ENCODE assay signal across 23 cellular contexts in genomic region chr5:177307544-177308363, GRCh38. TPM values are rescaled to one million over a fixed set of nuclear protein-coding genes. Genes with fewer than 3 reads are reported as not detected.
DNase-seq lines count a peak whose midpoint lies in the region; ATAC-seq, FAIRE-seq and TF ChIP-seq lines count a peak whose summit lies in the region.
"Had no signal": no experiment of that assay in that cellular context is flagged by ENCODE, and none has a peak within 500 bp of the region (broad histone marks: within the 10 kb centered on the region; RNA-seq: fewer than 3 reads in every experiment).

No MANE protein-coding gene starts in this region.

- H3K36me3 Mint-ChIP-seq in stimulated activated memory B cell treated with anti-CD40 and anti-IgM and Interleukin-4, amounts not matched to agents 10 μg/mL and 1 μg/mL and 100 μg/mL, for 72 hours: peaks cover 24% of the 10 kb centered on the region
- H3K36me3 Mint-ChIP-seq in activated T-helper 2 cell treated with anti-CD3 and anti-CD28 coated beads, Interferon-gamma antibody, Interleukin-2, Interleukin-4, amounts not matched to agents 10 μg/mL and 5 μg/mL and 100 μg/mL, durations not matched to agents 14 hours and 24 hours and 36 hours (ENCODE audit: low read depth): peaks cover 48% of the 10 kb centered on the region

- no peaks in the 10 kb centered on the region for H3K9me3 Mint-ChIP-seq in stimulated activated memory B cell treated with anti-CD40 and anti-IgM and Interleukin-4, amounts not matched to agents 10 μg/mL and 1 μg/mL and 100 μg/mL, for 72 hours
- H3K9me3 Mint-ChIP-seq in activated T-helper 2 cell treated with anti-CD3 and anti-CD28 coated beads, Interferon-gamma antibody, Interleukin-2, Interleukin-4, amounts not matched to agents 10 μg/mL and 5 μg/mL and 100 μg/mL, durations not matched to agents 14 hours and 24 hours and 36 hours: no peaks in the 10 kb centered on the region
- H3K9me3 Mint-ChIP-seq: activated naive CD4-positive, alpha-beta T cell treated with anti-CD3 and anti-CD28 coated beads, Interleukin-2, amount 50 U/mL, for 24 hours; mesothelial cell of epicardium had no signal

- no peaks in the 10 kb centered on the region for H3K27me3 Mint-ChIP-seq in stimulated activated memory B cell treated with anti-CD40 and anti-IgM and Interleukin-4, amounts not matched to agents 10 μg/mL and 1 μg/mL and 100 μg/mL, for 72 hours
- no peaks in the 10 kb centered on the region for H3K27me3 Mint-ChIP-seq in activated T-helper 2 cell treated with anti-CD3 and anti-CD28 coated beads, Interferon-gamma antibody, Interleukin-2, Interleukin-4, amounts not matched to agents 10 μg/mL and 5 μg/mL and 100 μg/mL, durations not matched to agents 14 hours and 24 hours and 36 hours (ENCODE audit: low read depth)
- H3K27me3 Mint-ChIP-seq: activated naive CD4-positive, alpha-beta T cell treated with anti-CD3 and anti-CD28 coated beads, Interleukin-2, amount 50 U/mL, for 24 hours had no signal

- no peak for ATAC-seq in stimulated activated memory B cell treated with anti-CD40 and anti-IgM and Interleukin-4, amounts not matched to agents 10 μg/mL and 1 μg/mL and 100 μg/mL, for 72 hours
- no peak for ATAC-seq in HG03135 (IDR thresholded peaks at IDR 0.05; ENCODE audit: unreplicated experiment)
- ATAC-seq in HG02981 (IDR thresholded peaks at IDR 0.05; ENCODE audit: unreplicated experiment): no peak
- no peak for ATAC-seq in GM19035 (IDR thresholded peaks at IDR 0.05; ENCODE audit: unreplicated experiment)
- ATAC-seq: PC-3 had no signal

- intact Hi-C loops in activated T-helper 2 cell treated with anti-CD3 and anti-CD28 coated beads, Interferon-gamma antibody, Interleukin-2, Interleukin-4, amounts not matched to agents 10 μg/mL and 5 μg/mL and 100 μg/mL, durations not matched to agents 14 hours and 24 hours and 36 hours (cut with micrococcal nuclease): loop anchor here (2.0 kb wide), 2 partner anchors 193 to 195 kb away; no protein-coding TSS in a partner anchor

- peaks cover 89% of the 10 kb centered on the region for H3K4me1 Mint-ChIP-seq in stimulated activated memory B cell treated with anti-CD40 and anti-IgM and Interleukin-4, amounts not matched to agents 10 μg/mL and 1 μg/mL and 100 μg/mL, for 72 hours
- peaks cover 45% of the 10 kb centered on the region for H3K4me1 Mint-ChIP-seq in activated T-helper 2 cell treated with anti-CD3 and anti-CD28 coated beads, Interferon-gamma antibody, Interleukin-2, Interleukin-4, amounts not matched to agents 10 μg/mL and 5 μg/mL and 100 μg/mL, durations not matched to agents 14 hours and 24 hours and 36 hours (ENCODE audit: low read depth)

- H3K27ac ChIP-seq in layer of hippocampus (ENCODE audit: low read depth, low read length): peak overlapping the region; percentile 18
- H3K27ac ChIP-seq: C4-2B, sigmoid colon, thoracic aorta had no signal

- peak overlapping the region; percentile 46 for H3K4me3 Mint-ChIP-seq in stimulated activated memory B cell treated with anti-CD40 and anti-IgM and Interleukin-4, amounts not matched to agents 10 μg/mL and 1 μg/mL and 100 μg/mL, for 72 hours
- H3K4me3 Mint-ChIP-seq in activated T-helper 2 cell treated with anti-CD3 and anti-CD28 coated beads, Interferon-gamma antibody, Interleukin-2, Interleukin-4, amounts not matched to agents 10 μg/mL and 5 μg/mL and 100 μg/mL, durations not matched to agents 14 hours and 24 hours and 36 hours (ENCODE audit: low read depth): no peak overlapping the region
- H3K4me3 Mint-ChIP-seq: mesothelial cell of epicardium had no signal

- H3K27me3 ChIP-seq in layer of hippocampus (ENCODE audit: control insufficient read depth, insufficient read depth, low read length): no peaks in the 10 kb centered on the region
- H3K27me3 ChIP-seq: heart left ventricle, MG63, sigmoid colon had no signal

- TF ChIP-seq POLR2A in GM12892 (IDR thresholded peaks at IDR 0.05; ENCODE audit: low read depth, low read length) (peak; percentile 44; the same call in 1 of the 2 replicates), Raji (IDR thresholded peaks at IDR 0.05; ENCODE audit: insufficient read depth, low read depth, low read length) (0 out of 2 replicates have a peak, but pooled peaks have one; percentile 29)

- FAIRE-seq in GM12892 (lab: Jason Lieb, UNC): no peak
- FAIRE-seq: bronchial epithelial cell, keratinocyte had no signal

- peak overlapping the region; percentile 46 for H3K27ac Mint-ChIP-seq in stimulated activated memory B cell treated with anti-CD40 and anti-IgM and Interleukin-4, amounts not matched to agents 10 μg/mL and 1 μg/mL and 100 μg/mL, for 72 hours
- H3K27ac Mint-ChIP-seq in activated T-helper 2 cell treated with anti-CD3 and anti-CD28 coated beads, Interferon-gamma antibody, Interleukin-2, Interleukin-4, amounts not matched to agents 10 μg/mL and 5 μg/mL and 100 μg/mL, durations not matched to agents 14 hours and 24 hours and 36 hours: no peak overlapping the region
- H3K27ac Mint-ChIP-seq: activated naive CD4-positive, alpha-beta T cell treated with anti-CD3 and anti-CD28 coated beads, Interleukin-2, amount 50 U/mL, for 24 hours; mesothelial cell of epicardium had no signal

- DNase-seq in GM12892 (ENCODE audit: insufficient read length): no peak
- DNase-seq in activated T-helper 2 cell treated with anti-CD3 and anti-CD28 coated beads, Interferon-gamma antibody, Interleukin-2, Interleukin-4, amounts not matched to agents 10 μg/mL and 5 μg/mL and 100 μg/mL, durations not matched to agents 14 hours and 24 hours and 36 hours (ENCODE audit: low spot score): no peak
- DNase-seq: DMS53; effector CD4-positive, alpha-beta T cell; MG63; NCI-H2081; NCI-H510A treated with DMSO at 0.1 percent for 48 hours; nucleus accumbens; PC-3; sigmoid colon had no signal

RNA-seq across cellular contexts. Expression of gene MXD3, which starts 3.9 kb away (rescaled TPM):
- 4.8 TPM for polyA plus RNA-seq in GM12892 (2012; ENCODE audit: missing spikeins)
- total RNA-seq in activated T-helper 2 cell treated with anti-CD3 and anti-CD28 coated beads, Interferon-gamma antibody, Interleukin-2, Interleukin-4, amounts not matched to agents 10 μg/mL and 5 μg/mL and 100 μg/mL, durations not matched to agents 14 hours and 24 hours and 36 hours: 12.8 and 13.9 TPM in 2 replicates

RNA-seq across cellular contexts. Expression of gene PRELID1, which starts 4.2 kb away (rescaled TPM):
- 189 TPM for polyA plus RNA-seq in GM12892 (2012; ENCODE audit: missing spikeins)
- total RNA-seq in activated T-helper 2 cell treated with anti-CD3 and anti-CD28 coated beads, Interferon-gamma antibody, Interleukin-2, Interleukin-4, amounts not matched to agents 10 μg/mL and 5 μg/mL and 100 μg/mL, durations not matched to agents 14 hours and 24 hours and 36 hours: 223 and 229 TPM in 2 replicates

RNA-seq across cellular contexts. Expression of gene RAB24, which starts 4.2 kb away (rescaled TPM):
- polyA plus RNA-seq in GM12892 (2012; ENCODE audit: missing spikeins): 29.7 TPM
- 17.7 and 19.0 TPM in 2 replicates for total RNA-seq in activated T-helper 2 cell treated with anti-CD3 and anti-CD28 coated beads, Interferon-gamma antibody, Interleukin-2, Interleukin-4, amounts not matched to agents 10 μg/mL and 5 μg/mL and 100 μg/mL, durations not matched to agents 14 hours and 24 hours and 36 hours

RNA-seq across cellular contexts. Expression of gene LMAN2, which starts 43.7 kb away (rescaled TPM):
- polyA plus RNA-seq in GM12892 (2012; ENCODE audit: missing spikeins): 44.8 TPM
- 130 and 137 TPM in 2 replicates for total RNA-seq in activated T-helper 2 cell treated with anti-CD3 and anti-CD28 coated beads, Interferon-gamma antibody, Interleukin-2, Interleukin-4, amounts not matched to agents 10 μg/mL and 5 μg/mL and 100 μg/mL, durations not matched to agents 14 hours and 24 hours and 36 hours

RNA-seq across cellular contexts. Expression of gene RGS14, which starts 50.0 kb away (rescaled TPM):
- polyA plus RNA-seq in GM12892 (2012; ENCODE audit: missing spikeins): 26.0 TPM
- total RNA-seq in activated T-helper 2 cell treated with anti-CD3 and anti-CD28 coated beads, Interferon-gamma antibody, Interleukin-2, Interleukin-4, amounts not matched to agents 10 μg/mL and 5 μg/mL and 100 μg/mL, durations not matched to agents 14 hours and 24 hours and 36 hours: 36.2 and 40.5 TPM in 2 replicates
